ENCODE assay signal across 1 cellular context in the genomic region with DNA sequence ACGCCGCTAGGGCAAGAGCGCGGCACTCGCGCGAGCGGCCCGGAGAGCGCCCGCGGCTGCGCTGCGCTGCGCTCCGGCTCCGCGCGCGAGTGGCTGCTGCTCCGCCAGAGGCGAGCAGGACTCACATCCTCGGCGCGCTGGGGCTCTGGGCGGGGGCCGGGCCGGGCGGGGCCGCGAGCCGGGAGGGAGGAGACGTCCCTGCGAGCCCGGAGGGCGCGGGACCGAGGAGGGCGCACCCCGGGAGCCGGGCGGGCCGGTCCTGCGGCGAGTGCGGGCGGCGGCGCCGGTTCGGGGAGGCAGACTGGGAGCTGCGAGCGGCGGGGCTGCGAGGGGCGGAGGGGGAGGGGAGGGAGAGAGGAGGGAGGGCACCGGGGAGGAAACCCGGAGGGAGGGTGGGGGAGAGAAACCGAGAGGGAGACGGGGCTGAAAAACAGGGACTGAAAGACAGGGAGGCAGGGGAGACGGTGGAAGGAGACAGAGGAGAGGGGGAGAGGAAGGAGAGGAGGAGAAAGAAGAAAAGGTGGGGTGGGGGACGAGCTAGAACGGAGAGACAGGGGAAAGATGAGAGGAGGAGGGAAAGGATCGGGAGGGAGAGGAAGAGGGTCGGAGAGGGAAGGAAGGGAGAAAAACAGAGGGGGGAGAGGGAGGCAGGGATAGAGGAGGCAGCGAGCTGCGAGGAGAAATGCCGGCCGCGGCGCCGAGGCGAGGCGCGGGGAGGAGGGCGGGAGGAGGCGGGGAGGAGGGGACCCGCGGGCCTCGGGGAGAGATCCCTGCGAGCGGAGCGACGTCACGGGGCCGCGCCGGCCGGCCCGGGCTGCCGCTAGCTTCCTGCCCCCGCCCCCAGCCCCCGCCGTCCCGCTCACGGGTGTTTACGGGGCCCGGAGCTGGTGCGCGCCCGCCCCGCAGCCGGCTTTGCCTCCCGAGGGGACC.
TF ChIP-seq lines count a peak whose summit lies in the region.

CAMK2N1 (minus strand) TSS at position 684 of the 930 bp plus-strand sequence. CDS start 831 bp downstream, outside the sequence.

TF ChIP-seq in HepG2, 621 proteins besides CTCF, POLR2A, EP300 and RAD21 (continued from another document):
- TF ChIP-seq PRMT3 (CRISPR knock-in tag; IDR thresholded peaks at IDR 0.05; ENCODE audit: borderline replicate concordance, low read depth) = no peak
- TF ChIP-seq ETV6 (CRISPR knock-in tag; conservative IDR thresholded peaks at IDR 0.05) = no peak
- TF ChIP-seq NCOR1 (IDR thresholded peaks at IDR 0.05; ENCODE audit: borderline replicate concordance, low read length) = no peak
- TF ChIP-seq PAWR (CRISPR knock-in tag; IDR thresholded peaks at IDR 0.05; ENCODE audit: borderline replicate concordance) = no peak
- TF ChIP-seq, protein P1, sequence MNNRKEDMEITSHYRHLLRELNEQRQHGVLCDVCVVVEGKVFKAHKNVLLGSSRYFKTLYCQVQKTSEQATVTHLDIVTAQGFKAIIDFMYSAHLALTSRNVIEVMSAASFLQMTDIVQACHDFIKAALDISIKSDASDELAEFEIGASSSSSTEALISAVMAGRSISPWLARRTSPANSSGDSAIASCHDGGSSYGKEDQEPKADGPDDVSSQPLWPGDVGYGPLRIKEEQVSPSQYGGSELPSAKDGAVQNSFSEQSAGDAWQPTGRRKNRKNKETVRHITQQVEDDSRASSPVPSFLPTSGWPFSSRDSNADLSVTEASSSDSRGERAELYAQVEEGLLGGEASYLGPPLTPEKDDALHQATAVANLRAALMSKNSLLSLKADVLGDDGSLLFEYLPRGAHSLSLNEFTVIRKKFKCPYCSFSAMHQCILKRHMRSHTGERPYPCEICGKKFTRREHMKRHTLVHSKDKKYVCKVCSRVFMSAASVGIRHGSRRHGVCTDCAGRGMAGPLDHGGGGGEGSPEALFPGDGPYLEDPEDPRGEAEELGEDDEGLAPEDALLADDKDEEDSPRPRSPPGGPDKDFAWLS (CRISPR knock-in tag; IDR thresholded peaks at IDR 0.05; ENCODE audit: borderline replicate concordance) = no peak
- TF ChIP-seq ZBTB33 (CRISPR knock-in tag; IDR thresholded peaks at IDR 0.05) = no peak
- TF ChIP-seq FLYWCH1 (CRISPR knock-in tag; IDR thresholded peaks at IDR 0.05) = no peak
- TF ChIP-seq, protein P2, sequence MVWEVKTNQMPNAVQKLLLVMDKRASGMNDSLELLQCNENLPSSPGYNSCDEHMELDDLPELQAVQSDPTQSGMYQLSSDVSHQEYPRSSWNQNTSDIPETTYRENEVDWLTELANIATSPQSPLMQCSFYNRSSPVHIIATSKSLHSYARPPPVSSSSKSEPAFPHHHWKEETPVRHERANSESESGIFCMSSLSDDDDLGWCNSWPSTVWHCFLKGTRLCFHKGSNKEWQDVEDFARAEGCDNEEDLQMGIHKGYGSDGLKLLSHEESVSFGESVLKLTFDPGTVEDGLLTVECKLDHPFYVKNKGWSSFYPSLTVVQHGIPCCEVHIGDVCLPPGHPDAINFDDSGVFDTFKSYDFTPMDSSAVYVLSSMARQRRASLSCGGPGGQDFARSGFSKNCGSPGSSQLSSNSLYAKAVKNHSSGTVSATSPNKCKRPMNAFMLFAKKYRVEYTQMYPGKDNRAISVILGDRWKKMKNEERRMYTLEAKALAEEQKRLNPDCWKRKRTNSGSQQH (CRISPR knock-in tag; IDR thresholded peaks at IDR 0.05; ENCODE audit: low read depth) = no peak
- TF ChIP-seq ATF1 (CRISPR knock-in tag; IDR thresholded peaks at IDR 0.05) = no peak
- no peak for TF ChIP-seq STAT5B (CRISPR knock-in tag; IDR thresholded peaks at IDR 0.05)
- no peak for TF ChIP-seq TSC22D2 (CRISPR knock-in tag; IDR thresholded peaks at IDR 0.05; ENCODE audit: borderline replicate concordance)
- TF ChIP-seq, protein P3, sequence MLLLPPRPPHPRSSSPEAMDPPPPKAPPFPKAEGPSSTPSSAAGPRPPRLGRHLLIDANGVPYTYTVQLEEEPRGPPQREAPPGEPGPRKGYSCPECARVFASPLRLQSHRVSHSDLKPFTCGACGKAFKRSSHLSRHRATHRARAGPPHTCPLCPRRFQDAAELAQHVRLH (CRISPR knock-in tag; IDR thresholded peaks at IDR 0.05; ENCODE audit: borderline replicate concordance, low read depth) = no peak
- no peak for TF ChIP-seq NR1H2 (CRISPR knock-in tag; IDR thresholded peaks at IDR 0.05; ENCODE audit: borderline replicate concordance, low read depth)
- no peak for TF ChIP-seq SP140L (CRISPR knock-in tag; IDR thresholded peaks at IDR 0.05; ENCODE audit: borderline replicate concordance)
- no peak for TF ChIP-seq HOXA3 (CRISPR knock-in tag; IDR thresholded peaks at IDR 0.05)
